In the genomic region with DNA sequence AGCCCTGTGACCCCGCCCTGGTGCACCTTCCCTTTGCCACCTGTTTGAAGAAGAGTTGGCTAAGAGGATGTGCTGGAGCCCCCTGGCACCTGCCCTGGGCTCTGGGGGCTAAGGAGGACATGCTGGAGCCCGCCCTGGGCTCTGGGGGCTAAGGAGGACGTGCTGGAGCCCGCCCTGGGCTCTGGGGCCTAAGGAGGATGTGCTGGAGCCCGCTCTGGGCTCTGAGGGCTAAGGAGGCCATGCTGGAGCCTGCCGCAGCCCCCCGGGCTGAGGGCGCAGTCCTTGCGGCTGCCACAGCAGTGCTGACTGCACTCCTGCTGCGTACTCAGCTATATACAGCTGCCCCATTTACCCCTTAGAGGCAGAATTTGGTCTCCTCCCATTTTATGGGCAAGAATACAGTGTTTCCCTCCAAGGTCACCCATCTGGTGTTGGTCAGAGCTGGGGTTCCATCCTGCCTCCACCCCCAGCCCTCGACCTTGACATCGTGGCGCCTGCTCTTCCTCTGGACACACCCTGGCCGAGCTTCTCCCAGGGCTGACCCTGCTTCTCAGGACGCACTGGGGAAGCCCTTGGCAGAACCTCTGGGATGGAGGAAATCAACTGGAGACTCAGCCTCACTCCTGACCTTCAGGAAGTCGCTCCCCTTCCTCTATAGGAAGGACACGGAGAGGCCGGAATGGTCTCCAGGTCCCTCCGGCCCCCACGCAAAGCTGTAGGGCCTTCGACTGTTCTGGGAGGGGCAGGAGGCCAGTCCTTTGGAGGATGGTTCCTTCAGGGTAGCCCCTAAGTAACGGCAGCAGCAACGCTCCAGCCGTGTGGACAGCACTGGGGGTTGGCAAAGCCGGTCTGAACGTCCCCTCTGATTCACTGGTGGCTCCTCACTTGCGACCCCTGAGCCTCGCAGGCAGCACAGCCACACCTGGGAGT, we compare ENCODE assay signal across 16 cellular contexts.
"Had no signal": no experiment of that assay in that cellular context is flagged by ENCODE, and none has a peak within 500 bp of the region (broad histone marks: within the 10 kb centered on the region; RNA-seq: fewer than 3 reads in every experiment).

No MANE protein-coding gene starts in this region.

- H3K27ac Mint-ChIP-seq: activated naive CD8-positive, alpha-beta T cell treated with anti-CD3 and anti-CD28 coated beads, Interleukin-2, amount 10 ng/mL, durations not matched to agents 7 days and 5 days; naive B cell; T-helper 2 cell treated with Interferon-gamma antibody and Interleukin-4, amounts not matched to agents 5 μg/mL and 100 μg/mL, for 36 hours had no signal

- H3K4me3 ChIP-seq: lung, SJSA1, skin epidermis, tibial nerve had no signal

- H3K27ac ChIP-seq: SJSA1, skin epidermis, tibial nerve had no signal

- H3K9me3 ChIP-seq: SJSA1, tibial nerve had no signal

- H3K4me1 ChIP-seq: SJSA1, tibial nerve had no signal

- H3K36me3 Mint-ChIP-seq: activated naive CD8-positive, alpha-beta T cell treated with anti-CD3 and anti-CD28 coated beads, Interleukin-2, amount 10 ng/mL, durations not matched to agents 7 days and 5 days; naive B cell had no signal

- H3K4me3 Mint-ChIP-seq: activated naive CD8-positive, alpha-beta T cell treated with anti-CD3 and anti-CD28 coated beads, Interleukin-2, amount 10 ng/mL, durations not matched to agents 7 days and 5 days; activated T-cell treated with anti-CD3 and anti-CD28 coated beads, Interleukin-2, amount 50 U/mL, for 4 hours; naive B cell; T-helper 2 cell treated with Interferon-gamma antibody and Interleukin-4, amounts not matched to agents 5 μg/mL and 100 μg/mL, for 36 hours had no signal

- H3K36me3 ChIP-seq: SJSA1, tibial nerve had no signal

- DNase-seq: activated CD4-positive, alpha-beta T cell treated with anti-CD3 and anti-CD28 coated beads, Interleukin-2, amount 50 U/mL, for 4 hours; activated CD4-positive, CD25-positive, alpha-beta regulatory T cell treated with anti-CD3 and anti-CD28 coated beads, Interleukin-2, amount 50 U/mL, for 72 hours; activated gamma-delta T cell; activated T-cell treated with anti-CD3 and anti-CD28 coated beads, Interleukin-2, amount 50 U/mL, for 4 hours; anterior cingulate cortex; foreskin melanocyte; islet precursor cell; midbrain; naive B cell; SW 1271 had no signal

- H3K27me3 ChIP-seq: SJSA1, tibial nerve had no signal

- ATAC-seq: activated T-cell treated with anti-CD3 and anti-CD28 coated beads, Interleukin-2, amount 50 U/mL, for 4 hours had no signal

- H3K27me3 Mint-ChIP-seq: activated naive CD8-positive, alpha-beta T cell treated with anti-CD3 and anti-CD28 coated beads, Interleukin-2, amount 10 ng/mL, durations not matched to agents 7 days and 5 days had no signal
